In genomic region chrX:15815779-15816452, GRCh38 we compare ENCODE assay signal across 8 cellular contexts. TPM values are rescaled to one million over a fixed set of nuclear protein-coding genes. Genes with fewer than 3 reads are reported as not detected.
A peak's percentile ranks its signal among the peaks of the same experiment; 100 is the strongest.
DNase-seq lines count a peak whose midpoint lies in the region; ATAC-seq, FAIRE-seq and TF ChIP-seq lines count a peak whose summit lies in the region.

No MANE protein-coding gene starts in this region.

- H3K4me3 ChIP-seq in GM12875 (ENCODE audit: low read depth, low read length) (no peak overlapping the region), SJSA1 (no peak overlapping the region), endodermal cell (ENCODE audit: low read length) (no peak overlapping the region), neutrophil (ENCODE audit: low read depth in 1 of 2, low read length in 1 of 2) (no peak overlapping the region)

- FAIRE-seq in D721Med (lab: Jason Lieb, UNC): no peak

- no peak overlapping the region for H3K9ac ChIP-seq in endodermal cell (ENCODE audit: extremely low read depth, low read length, poor library complexity, severe bottlenecking)

- H3K27ac ChIP-seq in SJSA1 (peak overlapping the region; percentile 71), endodermal cell (ENCODE audit: low read depth, low read length) (no peak overlapping the region), neutrophil (peak overlapping the region; percentile 74)

- in situ Hi-C loops in ACHN (cut with HindIII; ENCODE audit: low pct_ligation_motif_present, low pct_unique_long_range_greater_than_20kb, low sequenced_read_pairs): no loop called here

- peak; percentile 95 for ATAC-seq in HG02885 (IDR thresholded peaks at IDR 0.05; ENCODE audit: poor library complexity, unreplicated experiment)

- peaks cover 9% of the 10 kb centered on the region for H3K4me1 Mint-ChIP-seq in endodermal cell

- no peaks in the 10 kb centered on the region for H3K27me3 Mint-ChIP-seq in endodermal cell (ENCODE audit: insufficient read depth)

- H3K27ac Mint-ChIP-seq in endodermal cell: peak overlapping the region; percentile 83

- H3K27me3 ChIP-seq in SJSA1 (replicated peaks) (no peaks in the 10 kb centered on the region), endodermal cell (ENCODE audit: control insufficient read depth, insufficient read depth, low read length, poor library complexity, severe bottlenecking) (no peaks in the 10 kb centered on the region), neutrophil (no peaks in the 10 kb centered on the region)

- peak; percentile 9 for DNase-seq in ACHN
- peak in 1 of 2 experiments; percentile 14 for DNase-seq in SJSA1 (ENCODE audit: low read depth in 1 of 2, low spot score in 2 of 2)
- peak; percentile 80 for DNase-seq in endodermal cell
- no peak for DNase-seq in D721Med (ENCODE audit: insufficient read length, low spot score)
- DNase-seq in GOT3 (lab: John Stamatoyannopoulos, UW): no peak

- peak; percentile 61 for TF ChIP-seq CTCF in GM12875 (IDR thresholded peaks at IDR 0.05; ENCODE audit: borderline replicate concordance, insufficient read depth, low read depth, low read length)
- peak; percentile 77 for TF ChIP-seq CTCF in endodermal cell (conservative IDR thresholded peaks at IDR 0.05)
- TF ChIP-seq CTCF in neutrophil (IDR thresholded peaks at IDR 0.05): peak; percentile 56
- TF ChIP-seq CTCF in D721Med (IDR thresholded peaks at IDR 0.05; ENCODE audit: insufficient read depth, missing control alignments): no peak

- H3K9me3 ChIP-seq in SJSA1 (replicated peaks) (no peaks in the 10 kb centered on the region), endodermal cell (ENCODE audit: control insufficient read depth, low read length) (no peaks in the 10 kb centered on the region), neutrophil (no peaks in the 10 kb centered on the region)

- H3K36me3 Mint-ChIP-seq in endodermal cell (ENCODE audit: low read depth): peaks cover 71% of the 10 kb centered on the region

- peaks cover 11% of the 10 kb centered on the region for H3K36me3 ChIP-seq in SJSA1
- H3K36me3 ChIP-seq in endodermal cell (ENCODE audit: control insufficient read depth, insufficient read depth, low read length): peaks cover 47% of the 10 kb centered on the region
- peaks cover 12% of the 10 kb centered on the region for H3K36me3 ChIP-seq in neutrophil

- no peak overlapping the region for H3K4me3 Mint-ChIP-seq in endodermal cell

- H3K9me3 Mint-ChIP-seq in endodermal cell: no peaks in the 10 kb centered on the region

- 65% methylated on average over 7 of the region's 10 CpGs; no CpG with 5 or more reads in 1 of the 2 experiments for WGBS in endodermal cell (ENCODE audit: insufficient coverage in 1 of 2, insufficient read length in 1 of 2), 2 experiments

- peaks cover 11% of the 10 kb centered on the region for H3K4me1 ChIP-seq in SJSA1 (replicated peaks)
- H3K4me1 ChIP-seq in endodermal cell (ENCODE audit: control insufficient read depth, insufficient read depth, low read length): no peaks in the 10 kb centered on the region
- peaks cover 35 to 47% of the 10 kb centered on the region in 2 experiments for H3K4me1 ChIP-seq in neutrophil (ENCODE audit: control insufficient read depth in 1 of 2, insufficient read depth in 1 of 2, low read depth in 1 of 2, low read length in 1 of 2)

RNA-seq across cellular contexts. Expression of gene ZRSR2, which starts 25.6 kb away (rescaled TPM):
- total RNA-seq in SJSA1 (2014; rRNA removed; shearing (Covaris generic)): 3.7 and 4.2 TPM in 2 replicates
- total RNA-seq in endodermal cell: 10 to 100 TPM in 1 of 2 donors, 1 to 10 TPM in 1; 7.3 to 18.1 TPM
- polyA plus RNA-seq in endodermal cell (2013, experiment 1 of 2): 8.0 TPM
- 11.0 TPM for polyA plus RNA-seq in endodermal cell (2013, experiment 2 of 2)

RNA-seq across cellular contexts. Expression of gene AP1S2, which starts 38.7 kb away (rescaled TPM):
- 208 and 223 TPM in 2 replicates for total RNA-seq in SJSA1 (2014; rRNA removed; shearing (Covaris generic))
- total RNA-seq in endodermal cell: 100 to 1,000 TPM; 133 to 220 TPM
- 128 TPM for polyA plus RNA-seq in endodermal cell (2013, experiment 1 of 2)
- 136 TPM for polyA plus RNA-seq in endodermal cell (2013, experiment 2 of 2)

Comparison
In these comparisons a context has a peak if more than half of its experiments do, and no peak if none do; other contexts are left out.
1. DNase-seq: peak in ACHN (single experiment) and endodermal cell (single experiment); none in D721Med (single experiment) and GOT3 (single experiment).